In the genomic region with DNA sequence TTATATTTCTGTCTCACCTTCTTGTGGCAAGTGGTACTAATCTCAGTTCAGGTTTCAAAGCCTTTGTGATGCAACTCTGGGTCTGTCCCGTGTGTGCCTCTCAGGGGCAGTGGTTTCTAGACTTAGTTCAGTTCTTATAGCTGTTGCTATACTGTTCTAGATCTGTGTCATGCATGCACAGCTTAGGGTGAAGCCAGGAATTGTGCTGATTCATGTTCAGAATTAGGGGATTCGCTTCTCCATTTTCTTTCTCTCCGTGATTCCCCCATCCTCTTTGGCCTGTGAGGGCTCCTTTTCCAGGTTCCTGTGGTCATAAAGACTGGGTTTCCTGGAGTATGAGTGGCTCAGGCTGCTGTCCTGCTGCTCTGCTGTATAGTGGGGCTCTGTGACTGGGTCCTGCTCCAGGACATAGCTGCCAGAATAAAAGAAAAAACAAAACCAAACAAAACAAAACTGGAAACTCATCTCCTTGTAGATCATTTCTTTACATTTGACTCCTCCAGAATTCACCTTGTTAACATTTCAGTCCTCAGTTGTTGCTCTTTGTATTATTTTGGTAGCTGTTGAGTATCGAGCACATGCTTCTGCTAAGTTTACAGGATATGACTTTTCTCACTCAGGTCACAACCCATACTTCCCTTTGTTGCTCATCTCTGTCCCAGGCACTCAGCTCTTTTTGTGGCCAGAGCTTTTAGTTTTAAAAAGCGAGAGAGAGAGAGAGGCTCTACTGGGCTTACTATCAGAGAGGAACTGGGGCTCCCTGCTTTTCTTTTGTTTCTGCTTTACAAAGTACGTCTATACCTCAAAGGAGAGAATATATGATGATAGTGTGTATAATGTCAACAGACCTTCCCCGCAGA, we compare ENCODE assay signal across 9 cellular contexts. TPM values are rescaled to one million over a fixed set of nuclear protein-coding genes. Genes with fewer than 3 reads are reported as not detected.
DNase-seq lines count a peak whose midpoint lies in the region; ATAC-seq, FAIRE-seq and TF ChIP-seq lines count a peak whose summit lies in the region.
"Had no signal": no experiment of that assay in that cellular context is flagged by ENCODE, and none has a peak within 500 bp of the region (broad histone marks: within the 10 kb centered on the region; RNA-seq: fewer than 3 reads in every experiment).

No MANE protein-coding gene starts in this region.

- under 1% methylated on average over 7 of the region's 7 CpGs for WGBS in GM12878 (ENCODE audit: insufficient coverage, insufficient replicate concordance, low lambda C conversion rate, missing lambda C conversion rate)
- WGBS in right lobe of liver (ENCODE audit: insufficient coverage, low coverage, low lambda C conversion rate, missing lambda C conversion rate), result 36% methylated on average over 7 of the region's 7 CpGs

- H3K27me3 ChIP-seq in GM12878 (replicated peaks in 1 of 2; ENCODE audit: control insufficient read depth in 2 of 2, insufficient read depth in 2 of 2, low read length in 1 of 2) (no peaks in the 10 kb centered on the region), right lobe of liver (no peaks in the 10 kb centered on the region), thoracic aorta (replicated peaks; ENCODE audit: insufficient read depth) (no peaks in the 10 kb centered on the region)

- SMC1A ChIA-PET in GM12878 (lab: Charles Lee; ENCODE audit: uncharacterized antibody, unreplicated experiment), result interaction anchor here (0.7 to 3.6 kb wide), 12 partner anchors 9 to 220 kb away, joined by 3 to 18 read pairs (median 5); no protein-coding TSS in a partner anchor

- H3K4me3 ChIP-seq in GM12878, result peak overlapping the region; percentile 64
- H3K4me3 ChIP-seq in right lobe of liver, result no peak overlapping the region
- peak overlapping the region; percentile 39 for H3K4me3 ChIP-seq in thoracic aorta

- RAD21 ChIA-PET in GM12878 (lab: Charles Lee; ENCODE audit: unreplicated experiment), result interaction anchor here (0.7 to 2.4 kb wide), 9 partner anchors 9 to 222 kb away, joined by 3 to 17 read pairs (median 7); a partner anchor contains a TSS

- CTCF ChIA-PET in GM12878 (lab: Yijun Ruan, JAX), result interaction anchor here (1.2 to 2.1 kb wide), 3 partner anchors 19 to 221 kb away, joined by 3 to 5 read pairs (median 4); no protein-coding TSS in a partner anchor

- in situ Hi-C loops in GM12878 (cut with MboI), result no loop called here

- peak; percentile 6 to 31 for DNase-seq in activated CD4-positive, alpha-beta T cell treated with anti-CD3 and anti-CD28 coated beads for 24 hours (ENCODE audit: low read depth in 2 of 2)
- no peak for DNase-seq in activated CD4-positive, alpha-beta T cell treated with anti-CD3 and anti-CD28 coated beads, Interleukin-2, amount 50 U/mL, for 1 hour
- DNase-seq in NOMO-1 treated with dmso at 0.1 percent for 144 hours (lab: John Stamatoyannopoulos, UW; ENCODE audit: unreplicated experiment) (peak; percentile 62), GM12878 (ENCODE audit: low read depth, low spot score) (peak; percentile 92), right lobe of liver (no peak), thoracic aorta (ENCODE audit: low spot score) (no peak), NCI-H187 treated with DMSO at 0.1 percent for 48 hours (lab: John Stamatoyannopoulos, UW) (no peak)

- peak overlapping the region; percentile 90 for H3K4me2 ChIP-seq in GM12878 (ENCODE audit: control insufficient read depth, insufficient read depth)

- ATAC-seq in HG02938 (IDR thresholded peaks at IDR 0.05; ENCODE audit: unreplicated experiment) (peak; percentile 93), GM12878 (peak; percentile 95), right lobe of liver (peak; percentile 68 to 84 (median 76)), thoracic aorta (ENCODE audit: insufficient number of reproducible peaks, low FRiP score, low read depth) (no peak)

- peak; percentile 41; the same call in 1 of the 2 replicates for TF ChIP-seq RAD21 in GM12878 (IDR thresholded peaks at IDR 0.05; ENCODE audit: insufficient read depth, low read depth, low read length)

- H3K9ac ChIP-seq in GM12878 (ENCODE audit: control insufficient read depth, insufficient read depth, low read length), result peak overlapping the region; percentile 88

- no peaks in the 10 kb centered on the region for H4K20me1 ChIP-seq in GM12878 (ENCODE audit: control insufficient read depth, insufficient read depth)

- H3K79me2 ChIP-seq in GM12878 (ENCODE audit: control insufficient read depth, insufficient read depth, low read length), result peaks cover 84% of the 10 kb centered on the region

- peak; percentile 85 to 87; a peak in 3 of 4 replicates for TF ChIP-seq EP300 in GM12878 (IDR thresholded peaks at IDR 0.05; ENCODE audit: borderline replicate concordance in 1 of 2, control insufficient read depth in 1 of 2, low read depth in 2 of 2, low read length in 2 of 2)

- no TSS peak for BruUV-seq in GM12878 (replicated peaks; lab: Mats Ljungman, UMichigan)

- peaks cover 18% of the 10 kb centered on the region for H3K9me3 ChIP-seq in GM12878 (replicated peaks; ENCODE audit: control insufficient read depth, insufficient read depth, low read length)
- no peaks in the 10 kb centered on the region for H3K9me3 ChIP-seq in right lobe of liver
- no peaks in the 10 kb centered on the region for H3K9me3 ChIP-seq in thoracic aorta

- no peak for TF ChIP-seq CTCF in GM12878 (IDR thresholded peaks at IDR 0.05 in 2 of 3, conservative IDR thresholded peaks at IDR 0.05 in 1 of 3; ENCODE audit: control insufficient read depth in 2 of 3, extremely low read depth in 1 of 3, insufficient read depth in 1 of 3, low read depth in 3 of 3, low read length in 3 of 3)
- no peak for TF ChIP-seq CTCF in right lobe of liver (IDR thresholded peaks at IDR 0.05)
- no peak for TF ChIP-seq CTCF in thoracic aorta (IDR thresholded peaks at IDR 0.05)

- FAIRE-seq in GM12878 (lab: Jason Lieb, UNC), result peak; percentile 95

- peak; percentile 42 for TF ChIP-seq POLR2A in GM12878 (IDR thresholded peaks at IDR 0.05; ENCODE audit: low read depth, low read length)
- no peak for TF ChIP-seq POLR2A in right lobe of liver (IDR thresholded peaks at IDR 0.05)

- H3K27ac ChIP-seq in GM12878 (ENCODE audit: control insufficient read depth, insufficient read depth), result peak overlapping the region; percentile 99
- H3K27ac ChIP-seq in right lobe of liver, result peak overlapping the region in 2 of 3 donors; percentile 6 to 30
- H3K27ac ChIP-seq in thoracic aorta, result no peak overlapping the region
- H3K27ac ChIP-seq: C4-2B had no signal

- peak overlapping the region; percentile 39; the same call in 1 of the 2 replicates for H2AFZ ChIP-seq in GM12878 (ENCODE audit: control insufficient read depth, low read depth, low read length)

- intact Hi-C loops in GM12878 (cut with micrococcal nuclease; ENCODE audit: unreplicated experiment), result loop anchor here (1.0 to 5.0 kb wide), 8 partner anchors 21 to 223 kb away; a partner anchor contains a TSS
- intact Hi-C loops in right lobe of liver (cut with DNase I), result no loop called here

- peaks cover 25% of the 10 kb centered on the region for H3K4me1 ChIP-seq in GM12878 (ENCODE audit: control insufficient read depth, insufficient read depth, low read length)
- H3K4me1 ChIP-seq in right lobe of liver, result peaks cover 0 to 17% (median 0%) of the 10 kb centered on the region in 4 donors
- peaks cover 0 to 3% of the 10 kb centered on the region in 2 donors for H3K4me1 ChIP-seq in thoracic aorta (ENCODE audit: control insufficient read depth in 1 of 2, low read depth in 2 of 2)

- H3K36me3 ChIP-seq in GM12878 (ENCODE audit: control insufficient read depth in 2 of 2, insufficient read depth in 2 of 2, low read length in 1 of 2) (peaks cover 0 to 11% of the 10 kb centered on the region in 2 experiments; a peak in 3 of 4 replicates), right lobe of liver (no peaks in the 10 kb centered on the region), thoracic aorta (no peaks in the 10 kb centered on the region)

- POLR2A ChIA-PET in GM12878 (lab: Charles Lee), result interaction anchor here (0.6 to 1.7 kb wide), 2 partner anchors 20 to 196 kb away, joined by 4 to 5 read pairs; no protein-coding TSS in a partner anchor

TF ChIP-seq in GM12878, 131 proteins besides CTCF, POLR2A, EP300 and RAD21 (continues in another document):
- TF ChIP-seq BHLHE40 (IDR thresholded peaks at IDR 0.05; ENCODE audit: borderline replicate concordance in 1 of 2, low read depth in 2 of 2, low read length in 1 of 2), result peak; percentile 76 to 88; a peak in 3 of 4 replicates
- no peak for TF ChIP-seq PAX8 (IDR thresholded peaks at IDR 0.05)
- peak; percentile 92; the same call in 1 of the 2 replicates for TF ChIP-seq PAX5 (IDR thresholded peaks at IDR 0.05; ENCODE audit: borderline replicate concordance, low read depth, low read length)
- peak; percentile 78 for TF ChIP-seq SPI1 (IDR thresholded peaks at IDR 0.05; ENCODE audit: borderline replicate concordance, insufficient read depth, low read depth, low read length)
- TF ChIP-seq RB1 (IDR thresholded peaks at IDR 0.05; ENCODE audit: borderline replicate concordance), result no peak
- no peak for TF ChIP-seq HCFC1 (IDR thresholded peaks at IDR 0.05; ENCODE audit: low read length)
- no peak for TF ChIP-seq SIX5 (IDR thresholded peaks at IDR 0.05; ENCODE audit: low read depth, low read length, severe bottlenecking)
- 0 out of 2 replicates have a peak, but pooled peaks have one; percentile 47 for TF ChIP-seq TCF12 (IDR thresholded peaks at IDR 0.05; ENCODE audit: low read depth, low read length)
- TF ChIP-seq WRNIP1 (IDR thresholded peaks at IDR 0.05; ENCODE audit: borderline replicate concordance, low read depth, low read length), result no peak
- TF ChIP-seq CBFB (IDR thresholded peaks at IDR 0.05; ENCODE audit: low read depth), result peak; percentile 60; the same call in 1 of the 2 replicates
- TF ChIP-seq RUNX3 (IDR thresholded peaks at IDR 0.05; ENCODE audit: low read length), result peak; percentile 95

RNA-seq across cellular contexts. Expression of a gene that starts 34.2 kb away (rescaled TPM):
- 29.6 and 30.4 TPM in 2 replicates for total RNA-seq in GM12878 (2013; cell fraction: nucleolus; rRNA removed)
- 20.4 and 22.2 TPM in 2 replicates for total RNA-seq in GM12878 (2014; rRNA removed)
- 17.6 TPM in 2 replicates for total RNA-seq in GM12878 (2014; rRNA removed; fragmentation: Illumina TruSeq; extraction: Trizol)
- 15.3 and 17.0 TPM in 2 replicates for total RNA-seq in GM12878 (2021)
- 6.0 TPM for polyA plus RNA-seq in GM12878 (2011; ENCODE audit: low read depth)
- 12.0 and 17.6 TPM in 2 replicates for polyA plus RNA-seq in GM12878 (2011; rRNA removed)
- polyA plus RNA-seq in GM12878 (2011; cell fraction: cytosol; rRNA removed), result 6.1 and 8.2 TPM in 2 replicates
- 8.5 and 10.0 TPM in 2 replicates for polyA plus RNA-seq in GM12878 (2011; cell fraction: nucleus; rRNA removed)
- 12.5 and 13.9 TPM in 2 replicates for polyA plus RNA-seq in GM12878 (2012)
- polyA plus RNA-seq in GM12878 (2014; fragmentation: Illumina TruSeq; extraction: Trizol), result 19.6 and 24.1 TPM in 2 replicates
- polyA plus RNA-seq in GM12878 (2014; fragmentation: Nextera tagmentation; extraction: Ambion mirVana), result 1 to 10 TPM; 1.3 to 2.5 TPM
- polyA plus RNA-seq in GM12878 (2014; rRNA removed), result 8.8 and 9.4 TPM in 2 replicates
- polyA plus RNA-seq in GM12878 (2016; fragmentation: Nextera tagmentation; extraction: Ambion mirVana), result 10 to 100 TPM in 1 of 2 experiments, 1 to 10 TPM in 1; 6.2 to 16.1 TPM
- 18.6 and 19.1 TPM in 2 replicates for polyA minus RNA-seq in GM12878 (2011; rRNA and poly(A)+ RNA removed)
- 6.7 and 8.8 TPM in 2 replicates for polyA minus RNA-seq in GM12878 (2011; cell fraction: cytosol; rRNA and poly(A)+ RNA removed)
- polyA minus RNA-seq in GM12878 (2011; cell fraction: nucleus; rRNA and poly(A)+ RNA removed), result 10.8 and 16.3 TPM in 2 replicates
- 10 to 100 TPM; 10.4 to 30.1 (median 15.6) TPM for total RNA-seq in right lobe of liver
- total RNA-seq in thoracic aorta, result 10 to 100 TPM; 13.7 to 15.8 TPM

Comparison
In these comparisons a context has a peak if more than half of its experiments do, and no peak if none do; other contexts are left out.
1. DNase-seq: peak in activated CD4-positive, alpha-beta T cell treated with anti-CD3 and anti-CD28 coated beads for 24 hours (2 of 2), NOMO-1 treated with dmso at 0.1 percent for 144 hours (single experiment) and GM12878 (single experiment); none in activated CD4-positive, alpha-beta T cell treated with anti-CD3 and anti-CD28 coated beads, Interleukin-2, amount 50 U/mL, for 1 hour (single experiment), right lobe of liver (0 of 3), thoracic aorta (single experiment) and NCI-H187 treated with DMSO at 0.1 percent for 48 hours (single experiment).
2. H3K27ac ChIP-seq: peak in GM12878 (single experiment) and right lobe of liver (2 of 3); none in thoracic aorta (0 of 2).
3. H3K4me3 ChIP-seq: peak in GM12878 (single experiment) and thoracic aorta (single experiment); none in right lobe of liver (0 of 3).